Comparison of ENCODE assay signal across 1 cellular context in the genomic region with DNA sequence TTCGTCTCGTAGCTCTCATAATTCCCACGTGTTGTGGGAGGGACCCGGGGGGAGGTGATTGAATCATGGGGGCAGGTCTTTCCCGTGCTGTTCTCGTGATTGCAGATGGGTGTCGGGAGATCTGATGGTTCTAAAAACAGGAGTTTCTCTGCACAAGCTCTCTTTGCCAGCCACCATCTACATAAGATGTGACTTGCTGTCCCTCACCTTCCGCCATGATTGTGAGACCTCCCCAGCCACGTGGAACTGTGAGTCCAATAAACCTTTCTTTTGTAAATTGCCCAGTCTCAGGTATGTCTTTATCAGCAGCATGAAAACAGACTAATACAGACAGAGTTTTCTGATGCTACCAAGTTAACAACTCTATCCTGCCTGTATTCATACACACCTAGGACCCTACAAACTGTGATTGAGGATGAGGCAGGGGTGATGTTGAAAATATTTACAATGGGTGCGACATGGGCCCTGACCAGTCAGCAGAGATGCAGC.
TF ChIP-seq lines count a peak whose summit lies in the region.

No MANE protein-coding gene starts in this region.

TF ChIP-seq in liver, 16 proteins besides CTCF, POLR2A, EP300 and RAD21 (continued from another document):
- TF ChIP-seq REST (IDR thresholded peaks at IDR 0.05) = peak; percentile 15
- TF ChIP-seq EGR1 (IDR thresholded peaks at IDR 0.05; ENCODE audit: low read depth in 2 of 2) = no peak
- TF ChIP-seq MAX (IDR thresholded peaks at IDR 0.05) = peak; percentile 33
